Comparison of ENCODE assay signal across 9 cellular contexts in genomic region chr3:43001094-43001553, GRCh38. TPM values are rescaled to one million over a fixed set of nuclear protein-coding genes. Genes with fewer than 3 reads are reported as not detected.
DNase-seq lines count a peak whose midpoint lies in the region; ATAC-seq and TF ChIP-seq lines count a peak whose summit lies in the region.
"Had no signal": no experiment of that assay in that cellular context is flagged by ENCODE, and none has a peak within 500 bp of the region (broad histone marks: within the 10 kb centered on the region; RNA-seq: fewer than 3 reads in every experiment).

No MANE protein-coding gene starts in this region.

- peak; percentile 95 for TF ChIP-seq EP300 in stomach (IDR thresholded peaks at IDR 0.05)

- no peaks in the 10 kb centered on the region for H3K36me3 ChIP-seq in stomach

- H3K9me3 ChIP-seq in stomach = no peaks in the 10 kb centered on the region

- no peaks in the 10 kb centered on the region for H3K27me3 ChIP-seq in stomach

- peak overlapping the region; percentile 35 to 83 (median 80) for H3K27ac ChIP-seq in stomach

- no peak overlapping the region for H3K4me3 ChIP-seq in epithelial cell of esophagus (ENCODE audit: low read length)
- no peak overlapping the region for H3K4me3 ChIP-seq in lower leg skin (ENCODE audit: low read depth, poor library complexity, severe bottlenecking)
- no peak overlapping the region for H3K4me3 ChIP-seq in stomach

- TF ChIP-seq POLR2A in lower leg skin (IDR thresholded peaks at IDR 0.05) (no peak), stomach (IDR thresholded peaks at IDR 0.05) (no peak)

- DNase-seq in LHCN-M2 (ENCODE audit: low read depth) (peak; percentile 49), epithelial cell of esophagus (ENCODE audit: low read depth) (peak; percentile 24), lower leg skin (ENCODE audit: low spot score in 2 of 2) (peak; percentile 85 to 90), stomach (peak; percentile 80), NCI-H345 (lab: John Stamatoyannopoulos, UW) (no peak)
- DNase-seq: NCI-H2171 had no signal

- H3K4me1 ChIP-seq in stomach = peaks cover 7 to 70% (median 43%) of the 10 kb centered on the region in 4 donors

- no peak for TF ChIP-seq CTCF in epithelial cell of esophagus (IDR thresholded peaks at IDR 0.05; ENCODE audit: insufficient read depth, low read depth, low read length, missing control alignments)
- TF ChIP-seq CTCF in lower leg skin (IDR thresholded peaks at IDR 0.05) = no peak
- no peak for TF ChIP-seq CTCF in stomach (IDR thresholded peaks at IDR 0.05)

- no peak for ATAC-seq in GM21515 (IDR thresholded peaks at IDR 0.05; ENCODE audit: unreplicated experiment)
- ATAC-seq in GM21528 (IDR thresholded peaks at IDR 0.05; ENCODE audit: low FRiP score, unreplicated experiment) = no peak
- ATAC-seq in GM21576 (IDR thresholded peaks at IDR 0.05; ENCODE audit: unreplicated experiment) = no peak

- intact Hi-C loops in lower leg skin (cut with DNase I; ENCODE audit: low total_unique reads) (no loop called here), stomach (cut with DNase I; ENCODE audit: low total_unique reads) (no loop called here)

- 41 to 60% methylated on average over 8 of the region's 8 CpGs for WGBS in lower leg skin, 2 donors
- 18 to 45% (median 31%) methylated on average over 8 of the region's 8 CpGs for WGBS in stomach, 5 donors

RNA-seq across cellular contexts. Expression of gene GASK1A, which starts 22.0 kb away (rescaled TPM):
- total RNA-seq in LHCN-M2 (2014; rRNA removed) (not detected in 2 replicates), lower leg skin (1 to 10 TPM; 1.4 to 5.6 (median 3.3) TPM), stomach (10 to 100 TPM in 3 of 5 donors, 1 to 10 TPM in 2; 7.0 to 23.6 (median 18.5) TPM)
- not detected for polyA plus RNA-seq in LHCN-M2 (2012)
- 1 to 10 TPM; 1.2 to 4.0 (median 2.4) TPM for polyA plus RNA-seq in stomach
